Comparison of ENCODE assay signal across 16 cellular contexts in the genomic region with DNA sequence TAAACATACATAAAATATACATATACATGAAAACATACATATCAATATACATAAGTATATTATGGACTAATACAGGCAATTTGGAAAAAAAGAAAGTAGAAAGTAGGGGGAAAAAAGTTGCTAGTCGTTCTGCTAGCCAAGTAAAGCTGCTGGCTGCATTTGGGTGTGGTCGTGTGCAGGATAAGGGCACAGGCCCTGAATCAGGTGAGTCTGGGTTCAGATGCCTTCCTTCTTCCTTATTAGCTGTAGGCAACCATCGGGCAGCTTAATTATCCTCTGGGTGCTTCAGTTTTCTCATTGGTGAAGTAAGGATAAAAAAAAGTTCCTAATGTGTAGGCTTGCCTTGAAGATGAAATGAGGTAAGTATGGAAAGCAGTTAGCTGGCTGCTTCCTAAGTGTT. TPM values are rescaled to one million over a fixed set of nuclear protein-coding genes. Genes with fewer than 3 reads are reported as not detected.
DNase-seq lines count a peak whose midpoint lies in the region; ATAC-seq and TF ChIP-seq lines count a peak whose summit lies in the region.
"Had no signal": no experiment of that assay in that cellular context is flagged by ENCODE, and none has a peak within 500 bp of the region (broad histone marks: within the 10 kb centered on the region; RNA-seq: fewer than 3 reads in every experiment).

No MANE protein-coding gene starts in this region.

- no peak overlapping the region for H4K8ac ChIP-seq in mesendoderm (ENCODE audit: low read depth, low read length)

- no peak overlapping the region for H2AK5ac ChIP-seq in mesendoderm (ENCODE audit: low read length)

- no peaks in the 10 kb centered on the region for H3K27me3 Mint-ChIP-seq in MCF 10A (ENCODE audit: insufficient read depth, unreplicated experiment)

- H3K4me1 Mint-ChIP-seq in MCF 10A (ENCODE audit: insufficient read depth, unreplicated experiment): peaks cover 7% of the 10 kb centered on the region
- H3K4me1 Mint-ChIP-seq: B cell had no signal

- ATAC-seq in HCT116 (no peak), HG03439 (IDR thresholded peaks at IDR 0.05; ENCODE audit: unreplicated experiment) (no peak), GM18868 (IDR thresholded peaks at IDR 0.05; ENCODE audit: unreplicated experiment) (no peak)
- ATAC-seq: CD8-positive, alpha-beta T cell had no signal

- H3K4me3 ChIP-seq in HCT116 (replicated peaks in 1 of 2; ENCODE audit: low read depth in 1 of 2, low read length in 2 of 2) (no peak overlapping the region), colonic mucosa (no peak overlapping the region), mesendoderm (ENCODE audit: low read length) (no peak overlapping the region), transverse colon (no peak overlapping the region)
- H3K4me3 ChIP-seq: BLaER1 treated with 17β-estradiol and CSF1 and Interleukin-3, amounts not matched to agents 10 nM and 100 nM had no signal

- no peak overlapping the region for H3K23ac ChIP-seq in mesendoderm (ENCODE audit: low read length)

- H3K56ac ChIP-seq in mesendoderm (ENCODE audit: low read length): no peak overlapping the region

- no CpG with 5 or more reads among the region's 3 CpGs for WGBS in mesendoderm (ENCODE audit: extremely low coverage, insufficient coverage, low lambda C conversion rate)
- WGBS in transverse colon (ENCODE audit: low coverage in 1 of 2), 2 donors: 33 to 49% methylated on average over 2 to 3 of the region's 3 CpGs

- CTCF ChIA-PET in HCT116 (lab: Charles Lee): interaction anchor here (0.6 kb wide), 1 partner anchor 44 kb away, joined by 3 read pairs; no protein-coding TSS in a partner anchor
- CTCF ChIA-PET in MCF 10A (lab: Yijun Ruan, JAX): no interaction called here

- TF ChIP-seq RAD21 in HCT116 (IDR thresholded peaks at IDR 0.05; ENCODE audit: low read depth): no peak

- in situ Hi-C loops in transverse colon (cut with MboI; ENCODE audit: low pct_ligation_motif_present in 1 of 4, low pct_unique_long_range_greater_than_20kb in 1 of 4, low sequenced_read_pairs in 3 of 4): no loop called here

- peak overlapping the region; percentile 62 for H3K18ac ChIP-seq in mesendoderm (ENCODE audit: low read length)

- H3K27ac ChIP-seq in HCT116 (ENCODE audit: low read depth, low read length) (no peak overlapping the region), colonic mucosa (no peak overlapping the region), mesendoderm (ENCODE audit: low read depth, low read length) (no peak overlapping the region), transverse colon (no peak overlapping the region)
- H3K27ac ChIP-seq: BLaER1 treated with 17β-estradiol and CSF1 and Interleukin-3, amounts not matched to agents 10 nM and 100 nM had no signal

- no peaks in the 10 kb centered on the region for H3K9me2 ChIP-seq in HCT116 (ENCODE audit: insufficient read depth)

- no peaks in the 10 kb centered on the region for H3K36me3 Mint-ChIP-seq in MCF 10A (ENCODE audit: insufficient read depth, unreplicated experiment)
- H3K36me3 Mint-ChIP-seq: CD8-positive, alpha-beta T cell had no signal

- intact Hi-C loops in HCT116 (cut with micrococcal nuclease): no loop called here
- intact Hi-C loops in colonic mucosa (cut with DNase I): no loop called here
- intact Hi-C loops in transverse colon (cut with DNase I; ENCODE audit: low total_unique reads): no loop called here
- intact Hi-C loops in MCF 10A (cut with micrococcal nuclease): no loop called here

- no peak overlapping the region for H2AFZ ChIP-seq in HCT116 (ENCODE audit: low read depth, low read length, poor library complexity, severe bottlenecking)

- no peaks in the 10 kb centered on the region for H3K79me1 ChIP-seq in mesendoderm (ENCODE audit: low read length)

- H3K4me2 ChIP-seq in HCT116 (ENCODE audit: low read length) (peak overlapping the region; percentile 8; the same call in 1 of the 2 replicates), mesendoderm (ENCODE audit: low read length) (no peak overlapping the region)
- H3K4me2 ChIP-seq: BLaER1 treated with 17β-estradiol and CSF1 and Interleukin-3, amounts not matched to agents 10 nM and 100 nM had no signal

- no peak overlapping the region for H4K5ac ChIP-seq in mesendoderm (ENCODE audit: low read length)

- H3K79me2 ChIP-seq in HCT116 (ENCODE audit: insufficient read depth, low read length) (no peaks in the 10 kb centered on the region), mesendoderm (ENCODE audit: control insufficient read depth, insufficient read depth, low read length) (no peaks in the 10 kb centered on the region)

- TF ChIP-seq POLR2A in HCT116 (IDR thresholded peaks at IDR 0.05; ENCODE audit: borderline replicate concordance, extremely low read depth, insufficient read depth, insufficient read length) (no peak), transverse colon (IDR thresholded peaks at IDR 0.05) (no peak)

- H2BK120ac ChIP-seq in mesendoderm (ENCODE audit: low read depth, low read length): peak overlapping the region; percentile 16

- RAD21 ChIA-PET in HCT116 (lab: Charles Lee; ENCODE audit: low non-redundant PET in 1 of 2, low total read pairs in 2 of 2, uncharacterized antibody in 2 of 2, unreplicated experiment in 2 of 2): no interaction called here

- TF ChIP-seq EP300 in transverse colon (IDR thresholded peaks at IDR 0.05; ENCODE audit: low read depth): no peak

- H3K27ac Mint-ChIP-seq in MCF 10A (ENCODE audit: low read depth, unreplicated experiment): no peak overlapping the region
- H3K27ac Mint-ChIP-seq: B cell; CD8-positive, alpha-beta T cell; H9 had no signal

- POLR2A ChIA-PET in HCT116 (lab: Charles Lee) (no interaction called here), MCF 10A (lab: Yijun Ruan, JAX) (interaction anchor here (0.9 kb wide), 1 partner anchor 16 kb away, joined by 3 read pairs; no protein-coding TSS in a partner anchor)

- H3K4ac ChIP-seq in mesendoderm (ENCODE audit: low read depth, low read length): no peak overlapping the region

- H3K4me3 Mint-ChIP-seq in MCF 10A (ENCODE audit: unreplicated experiment): no peak overlapping the region
- H3K4me3 Mint-ChIP-seq: B cell; CD8-positive, alpha-beta T cell; H9 had no signal

- H3K4me1 ChIP-seq in HCT116 (ENCODE audit: control insufficient read depth in 1 of 2, insufficient read depth in 2 of 2, low read length in 2 of 2) (peaks cover 37 to 53% of the 10 kb centered on the region in 2 experiments), colonic mucosa (no peaks in the 10 kb centered on the region), mesendoderm (ENCODE audit: control insufficient read depth, low read depth, low read length) (peaks cover 5% of the 10 kb centered on the region), transverse colon (peaks cover 0 to 9% (median under 1%) of the 10 kb centered on the region in 4 donors)

- no peak overlapping the region for H2BK5ac ChIP-seq in mesendoderm (ENCODE audit: low read length)

- no peaks in the 10 kb centered on the region for H3K9me3 Mint-ChIP-seq in MCF 10A (ENCODE audit: unreplicated experiment)
- H3K9me3 Mint-ChIP-seq: CD8-positive, alpha-beta T cell; H9 had no signal

- H2BK15ac ChIP-seq in mesendoderm (replicated peaks; ENCODE audit: low read depth): no peak overlapping the region

- TF ChIP-seq CTCF in HCT116 (IDR thresholded peaks at IDR 0.05 in 2 of 3, conservative IDR thresholded peaks at IDR 0.05 in 1 of 3; ENCODE audit: borderline replicate concordance in 1 of 3, insufficient read depth in 1 of 3, low read depth in 2 of 3, low read length in 2 of 3): no peak
- no peak for TF ChIP-seq CTCF in colonic mucosa (IDR thresholded peaks at IDR 0.05)
- TF ChIP-seq CTCF in transverse colon (IDR thresholded peaks at IDR 0.05): no peak
- no peak for TF ChIP-seq CTCF in MCF 10A (IDR thresholded peaks at IDR 0.05; ENCODE audit: unreplicated experiment)

- BruUV-seq in HCT116 (replicated peaks; lab: Mats Ljungman, UMichigan): no TSS peak
- BruUV-seq in MCF 10A (replicated peaks; lab: Mats Ljungman, UMichigan): no TSS peak

- no peak for DNase-seq in HCT116 (ENCODE audit: low read depth, low spot score)
- peak; percentile 69 for DNase-seq in colonic mucosa
- no peak for DNase-seq in mesendoderm
- peak; percentile 39 for DNase-seq in transverse colon
- DNase-seq in AML-193 (lab: John Stamatoyannopoulos, UW): no peak
- DNase-seq in MCF 10A (ENCODE audit: unreplicated experiment): no peak
- DNase-seq: 8988T; Calu3; CD8-positive, alpha-beta T cell; DMS79 treated with DMSO at 0.1 percent for 48 hours; GF-D8; H9 had no signal

- no peaks in the 10 kb centered on the region for H4K20me1 ChIP-seq in HCT116 (ENCODE audit: insufficient read depth)
- H4K20me1 ChIP-seq: BLaER1 treated with 17β-estradiol and CSF1 and Interleukin-3, amounts not matched to agents 10 nM and 100 nM had no signal

- no peaks in the 10 kb centered on the region for H3K9me3 ChIP-seq in HCT116 (ENCODE audit: control insufficient read depth in 1 of 2, insufficient read depth in 1 of 2, low read depth in 1 of 2, low read length in 2 of 2)
- H3K9me3 ChIP-seq in colonic mucosa: no peaks in the 10 kb centered on the region
- H3K9me3 ChIP-seq in transverse colon: no peaks in the 10 kb centered on the region
- H3K9me3 ChIP-seq: BLaER1 treated with 17β-estradiol and CSF1 and Interleukin-3, amounts not matched to agents 10 nM and 100 nM had no signal

- H3K27me3 ChIP-seq in HCT116 (ENCODE audit: insufficient read depth, low read length): no peaks in the 10 kb centered on the region
- H3K27me3 ChIP-seq in colonic mucosa: no peaks in the 10 kb centered on the region
- no peaks in the 10 kb centered on the region for H3K27me3 ChIP-seq in mesendoderm (ENCODE audit: insufficient read depth, low read length, poor library complexity)
- no peaks in the 10 kb centered on the region for H3K27me3 ChIP-seq in transverse colon
- H3K27me3 ChIP-seq: BLaER1 treated with 17β-estradiol and CSF1 and Interleukin-3, amounts not matched to agents 10 nM and 100 nM had no signal

- H3K36me3 ChIP-seq in HCT116 (ENCODE audit: control insufficient read depth in 1 of 2, insufficient read depth in 2 of 2, low read length in 2 of 2): no peaks in the 10 kb centered on the region
- H3K36me3 ChIP-seq in colonic mucosa: no peaks in the 10 kb centered on the region
- no peaks in the 10 kb centered on the region for H3K36me3 ChIP-seq in mesendoderm (ENCODE audit: control insufficient read depth, insufficient read depth, low read length)
- no peaks in the 10 kb centered on the region for H3K36me3 ChIP-seq in transverse colon
- H3K36me3 ChIP-seq: BLaER1 treated with 17β-estradiol and CSF1 and Interleukin-3, amounts not matched to agents 10 nM and 100 nM had no signal

- no peak overlapping the region for H3K9ac ChIP-seq in HCT116 (ENCODE audit: low read length)
- H3K9ac ChIP-seq in colonic mucosa (ENCODE audit: low read depth in 2 of 2, low read length in 2 of 2): no peak overlapping the region
- no peak overlapping the region for H3K9ac ChIP-seq in mesendoderm (ENCODE audit: low read length)
- H3K9ac ChIP-seq: BLaER1 treated with 17β-estradiol and CSF1 and Interleukin-3, amounts not matched to agents 10 nM and 100 nM had no signal

TF ChIP-seq in HCT116, 20 proteins besides CTCF, POLR2A, EP300 and RAD21 (continues in another document):
- 0 out of 2 replicates have a peak, but pooled peaks have one; percentile 13 for TF ChIP-seq JUND (IDR thresholded peaks at IDR 0.05)

RNA-seq across cellular contexts. Expression of gene SPRY4, which starts 59.2 kb away (rescaled TPM):
- total RNA-seq in HCT116 (2021; ENCODE audit: unreplicated experiment) (112 TPM), colonic mucosa (10 to 100 TPM in 1 of 2 donors, 1 to 10 TPM in 1; 8.4 to 21.5 TPM), transverse colon (10 to 100 TPM in 3 of 4 donors, 1 to 10 TPM in 1; 8.2 to 19.3 (median 15.7) TPM), MCF 10A (2022) (34.5 and 41.9 TPM in 2 replicates)
- polyA plus RNA-seq in HCT116 (2012): 67.3 and 75.5 TPM in 2 replicates
- 72.5 TPM for polyA plus RNA-seq in mesendoderm (2013, experiment 1 of 2)
- polyA plus RNA-seq in mesendoderm (2013, experiment 2 of 2): 71.1 TPM
- total RNA-seq: B cell had no signal

Comparison
In these comparisons a context has a peak if more than half of its experiments do, and no peak if none do; other contexts are left out.
1. DNase-seq: peak in colonic mucosa (single experiment) and transverse colon (single experiment); none in HCT116 (single experiment), mesendoderm (single experiment), AML-193 (0 of 2) and MCF 10A (single experiment).